In genomic region chrX:53430231-53430630, GRCh38 we compare ENCODE assay signal across 24 cellular contexts. TPM values are rescaled to one million over a fixed set of nuclear protein-coding genes. Genes with fewer than 3 reads are reported as not detected.
"Had no signal": no experiment of that assay in that cellular context is flagged by ENCODE, and none has a peak within 500 bp of the region (broad histone marks: within the 10 kb centered on the region; RNA-seq: fewer than 3 reads in every experiment).

No MANE protein-coding gene starts in this region.

- H3K9me3 ChIP-seq: SJSA1 had no signal

- H3K4me2 ChIP-seq: KMS-11 had no signal

- DNase-seq: IMR-90, Kasumi-1, MM.1S, NCI-H1092 treated with DMSO at 0.1 percent for 48 hours, NCI-H1436, NCI-H187, NCI-H2029, NCI-H2081 treated with DMSO at 0.1 percent for 48 hours, NCI-H2171, NCI-H226, NCI-H446, NCI-H510A, NCI-H524 treated with DMSO at 0.1 percent for 48 hours, NCI-H69, NCI-H774, Right ventricle myocardium superior, RPMI8226, SIG-M5 had no signal

- H3K27me3 ChIP-seq: SJSA1 had no signal

- ATAC-seq: HepG2, K562 had no signal

- FAIRE-seq: HepG2, K562, RCC 7860 had no signal

- H3K4me3 ChIP-seq: K562, SJSA1, SK-N-MC had no signal

- H3K27ac ChIP-seq: KMS-11, SJSA1, SK-N-MC had no signal

RNA-seq across cellular contexts. Expression of gene RIBC1, which starts 7.6 kb away (rescaled TPM):
- polyA plus RNA-seq: HepG2 had no signal
